In genomic region chr20:380763-381580, GRCh38 we compare ENCODE assay signal across 9 cellular contexts. TPM values are rescaled to one million over a fixed set of nuclear protein-coding genes. Genes with fewer than 3 reads are reported as not detected.
A peak's percentile ranks its signal among the peaks of the same experiment; 100 is the strongest.
DNase-seq lines count a peak whose midpoint lies in the region; ATAC-seq, FAIRE-seq and TF ChIP-seq lines count a peak whose summit lies in the region.
"Had no signal": no experiment of that assay in that cellular context is flagged by ENCODE, and none has a peak within 500 bp of the region (broad histone marks: within the 10 kb centered on the region; RNA-seq: fewer than 3 reads in every experiment).

No MANE protein-coding gene starts in this region.

- H3K27me3 Mint-ChIP-seq in chondrocyte (ENCODE audit: low read depth) = no peaks in the 10 kb centered on the region

- in situ Hi-C loops in HepG2 (cut with HindIII; ENCODE audit: extremely low pct_ligation_motif_present, low pct_unique_long_range_greater_than_20kb) = no loop called here

- H3K79me2 ChIP-seq in HepG2 (ENCODE audit: insufficient read depth, low read length) = peaks cover 53% of the 10 kb centered on the region

- H3K4me3 Mint-ChIP-seq in chondrocyte (ENCODE audit: unreplicated experiment) = peak overlapping the region; percentile 79

- CTCF ChIA-PET in HEK293T (lab: Yijun Ruan, JAX) (interaction anchor here (0.7 to 1.1 kb wide), 3 partner anchors 9 to 26 kb away, joined by 4 to 6 read pairs (median 4); no protein-coding TSS in a partner anchor), HepG2 (lab: Yijun Ruan, JAX; ENCODE audit: low intra/inter-chr PET ratio, low total read pairs) (interaction anchor here (1.5 kb wide), 1 partner anchor 18 kb away, joined by 10 read pairs; no protein-coding TSS in a partner anchor)

- H3K9ac ChIP-seq in HepG2 (ENCODE audit: insufficient read depth, low read depth, low read length) = peak overlapping the region; percentile 99

- peak; percentile 39 for TF ChIP-seq CTCF in chondrocyte (IDR thresholded peaks at IDR 0.05)
- TF ChIP-seq CTCF in HepG2 (CRISPR knock-in tag; IDR thresholded peaks at IDR 0.05) = peak; percentile 62

- peak overlapping the region; percentile 99 for H3K27ac Mint-ChIP-seq in chondrocyte (ENCODE audit: unreplicated experiment)

- TF ChIP-seq EP300 in HepG2 (IDR thresholded peaks at IDR 0.05; ENCODE audit: low read depth in 2 of 2, low read length in 2 of 2) (peak; percentile 65 to 84; a peak in 2 of 4 replicates), HepG2 (CRISPR knock-in tag; IDR thresholded peaks at IDR 0.05; ENCODE audit: borderline replicate concordance) (peak; percentile 100)

- H3K9me3 ChIP-seq in HepG2 (ENCODE audit: low read length) = no peaks in the 10 kb centered on the region

- H3K36me3 ChIP-seq in HepG2 (replicated peaks in 1 of 2; ENCODE audit: control insufficient read depth in 1 of 2, insufficient read depth in 2 of 2, low read length in 2 of 2) = peaks cover 4 to 36% of the 10 kb centered on the region in 2 experiments; a peak in 4 of 5 replicates

- H2AFZ ChIP-seq in HepG2 (ENCODE audit: low read length) = no peak overlapping the region

- no peaks in the 10 kb centered on the region for H3K9me3 Mint-ChIP-seq in chondrocyte (ENCODE audit: low read depth)

- POLR2A ChIA-PET in HEK293T (lab: Yijun Ruan, JAX) (interaction anchor here (0.9 to 1.5 kb wide), 4 partner anchors 10 to 33 kb away, joined by 3 to 5 read pairs (median 4); no protein-coding TSS in a partner anchor), HepG2 (lab: Yijun Ruan, JAX) (interaction anchor here (0.7 to 29.0 kb wide), 16 partner anchors 17 to 264 kb away, joined by 3 to 1587 read pairs (median 4); partner anchors contain the start of genes NRSN2, RBCK1 and TBC1D20)

- peak; percentile 84 for DNase-seq in DMS 273 (lab: John Stamatoyannopoulos, UW; ENCODE audit: unreplicated experiment)
- no peak for DNase-seq in DMS 273 treated with DMSO at 0.1 percent for 48 hours (lab: John Stamatoyannopoulos, UW)
- DNase-seq in HEK293T (ENCODE audit: extremely low spot score) = peak; percentile 67
- DNase-seq in NCI-H1092 treated with DMSO at 0.1 percent for 48 hours (lab: John Stamatoyannopoulos, UW) = peak; percentile 46
- peak; percentile 30 for DNase-seq in activated CD4-positive, CD25-positive, alpha-beta regulatory T cell treated with anti-CD3 and anti-CD28 coated beads, Interleukin-2, amount 50 U/mL, for 16 hours (ENCODE audit: low read depth, low spot score)
- no peak for DNase-seq in chondrocyte (ENCODE audit: low spot score)
- DNase-seq in HepG2 (ENCODE audit: low spot score) = peak; percentile 86
- DNase-seq in stimulated activated CD4-positive, alpha-beta T cell treated with anti-CD3 and anti-CD28 coated beads, TNF-alpha, amount 100 ng/mL, for 4 hours (ENCODE audit: low read depth in 3 of 3) = peak; percentile 36 to 57 (median 36)

- peak overlapping the region; percentile 93 for H3K27ac ChIP-seq in HepG2 (ENCODE audit: extremely low read length, insufficient read depth, low read length)

- TF ChIP-seq POLR2A in HepG2 (IDR thresholded peaks at IDR 0.05; ENCODE audit: insufficient read depth in 1 of 2, low read depth in 2 of 2, low read length in 2 of 2) = peak; percentile 82 to 83

- H3K27me3 ChIP-seq in HepG2 (ENCODE audit: control insufficient read depth in 1 of 2, insufficient read depth in 2 of 2, low read length in 2 of 2) = no peaks in the 10 kb centered on the region; a peak in 1 of 5 replicates

- no peak for FAIRE-seq in HepG2 (lab: Jason Lieb, UNC)
- FAIRE-seq: A204.1 had no signal

- peak; percentile 81 for ATAC-seq in HepG2

- TF ChIP-seq RAD21 in HepG2 (CRISPR knock-in tag; IDR thresholded peaks at IDR 0.05) = peak; percentile 86

- peak overlapping the region; percentile 93 to 98 (median 97) for H3K4me3 ChIP-seq in HepG2 (replicated peaks in 1 of 3; ENCODE audit: insufficient read depth in 1 of 3, low read depth in 2 of 3, low read length in 3 of 3)

- WGBS in HepG2 (ENCODE audit: low lambda C conversion rate) = under 1% methylated on average over 36 of the region's 93 CpGs

- peaks cover 70% of the 10 kb centered on the region for H3K4me1 ChIP-seq in HepG2 (ENCODE audit: insufficient read depth, low read length)

- H3K4me1 Mint-ChIP-seq in chondrocyte (ENCODE audit: low read depth) = peaks cover 31% of the 10 kb centered on the region

- no TSS peak for BruUV-seq in HepG2 (replicated peaks; lab: Mats Ljungman, UMichigan)

- H3K36me3 Mint-ChIP-seq in chondrocyte (ENCODE audit: low read depth) = peaks cover 7% of the 10 kb centered on the region

- peak overlapping the region; percentile 93 for H3K4me2 ChIP-seq in HepG2 (ENCODE audit: low read depth, low read length)

- H4K20me1 ChIP-seq in HepG2 (ENCODE audit: insufficient read depth, low read length) = peaks cover 21% of the 10 kb centered on the region

- intact Hi-C loops in HepG2 (cut with micrococcal nuclease; ENCODE audit: unreplicated experiment) = loop anchor here (1.0 kb wide), 2 partner anchors 10 to 19 kb away; no protein-coding TSS in a partner anchor

RNA-seq across cellular contexts. Expression of gene TRIB3, which starts 0.4 kb away (rescaled TPM):
- total RNA-seq in chondrocyte = 7.0 to 141 TPM (median 137 TPM) in 3 replicates
- 106 and 115 TPM in 2 replicates for total RNA-seq in HepG2 (2016; rRNA removed; fragmentation: Illumina TruSeq; extraction: Trizol)
- 40.1 and 45.0 TPM in 2 replicates for total RNA-seq in HepG2 (2016; cell fraction: cytosol; rRNA removed; fragmentation: Illumina TruSeq; extraction: Trizol; ENCODE audit: low read depth)
- 106 and 115 TPM in 2 replicates for total RNA-seq in HepG2 (2016; cell fraction: insoluble cytoplasmic fraction; rRNA removed; fragmentation: Illumina TruSeq; extraction: Trizol)
- 107 and 130 TPM in 2 replicates for total RNA-seq in HepG2 (2016; cell fraction: membrane; rRNA removed; fragmentation: Illumina TruSeq; extraction: Trizol)
- total RNA-seq in HepG2 (2016; cell fraction: nucleus; rRNA removed; fragmentation: Illumina TruSeq; extraction: Trizol) = 47.6 and 54.9 TPM in 2 replicates
- polyA plus RNA-seq in HepG2 (2011; rRNA removed) = 150 and 241 TPM in 2 replicates
- polyA plus RNA-seq in HepG2 (2011; cell fraction: cytosol; rRNA removed) = 165 and 177 TPM in 2 replicates
- 122 and 148 TPM in 2 replicates for polyA plus RNA-seq in HepG2 (2011; cell fraction: nucleus; rRNA removed)
- polyA plus RNA-seq in HepG2 (2012) = 78.0 and 193 TPM in 2 replicates
- 33.6 and 42.0 TPM in 2 replicates for polyA plus RNA-seq in HepG2 (2016; cell fraction: cytosol; fragmentation: Illumina TruSeq; extraction: Trizol; ENCODE audit: low read depth)
- polyA plus RNA-seq in HepG2 (2016; cell fraction: insoluble cytoplasmic fraction; fragmentation: Illumina TruSeq; extraction: Trizol; ENCODE audit: low read depth) = 99.1 and 105 TPM in 2 replicates
- 76.6 and 88.5 TPM in 2 replicates for polyA plus RNA-seq in HepG2 (2016; cell fraction: membrane; fragmentation: Illumina TruSeq; extraction: Trizol; ENCODE audit: low read depth)
- polyA plus RNA-seq in HepG2 (2016; cell fraction: nucleus; fragmentation: Illumina TruSeq; extraction: Trizol; ENCODE audit: insufficient read depth, low read depth) = 77.9 and 79.0 TPM in 2 replicates
- polyA minus RNA-seq in HepG2 (2011; rRNA and poly(A)+ RNA removed; ENCODE audit: low replicate concordance) = 66.9 and 301 TPM in 2 replicates
- 115 and 151 TPM in 2 replicates for polyA minus RNA-seq in HepG2 (2011; cell fraction: cytosol; rRNA and poly(A)+ RNA removed)
- 35.9 and 65.3 TPM in 2 replicates for polyA minus RNA-seq in HepG2 (2011; cell fraction: nucleus; rRNA and poly(A)+ RNA removed)

RNA-seq across cellular contexts. Expression of gene RBCK1, which starts 27.1 kb away (rescaled TPM):
- total RNA-seq in chondrocyte = 84.1 to 95.5 TPM (median 94.3 TPM) in 3 replicates
- 121 and 149 TPM in 2 replicates for total RNA-seq in HepG2 (2016; rRNA removed; fragmentation: Illumina TruSeq; extraction: Trizol)
- 176 and 212 TPM in 2 replicates for total RNA-seq in HepG2 (2016; cell fraction: cytosol; rRNA removed; fragmentation: Illumina TruSeq; extraction: Trizol; ENCODE audit: low read depth)
- total RNA-seq in HepG2 (2016; cell fraction: insoluble cytoplasmic fraction; rRNA removed; fragmentation: Illumina TruSeq; extraction: Trizol) = 110 and 147 TPM in 2 replicates
- 217 and 241 TPM in 2 replicates for total RNA-seq in HepG2 (2016; cell fraction: membrane; rRNA removed; fragmentation: Illumina TruSeq; extraction: Trizol)
- total RNA-seq in HepG2 (2016; cell fraction: nucleus; rRNA removed; fragmentation: Illumina TruSeq; extraction: Trizol) = 83.9 and 95.5 TPM in 2 replicates
- 215 and 270 TPM in 2 replicates for polyA plus RNA-seq in HepG2 (2011; rRNA removed)
- polyA plus RNA-seq in HepG2 (2011; cell fraction: cytosol; rRNA removed) = 171 and 196 TPM in 2 replicates
- polyA plus RNA-seq in HepG2 (2011; cell fraction: nucleus; rRNA removed) = 558 and 618 TPM in 2 replicates
- polyA plus RNA-seq in HepG2 (2012) = 207 and 311 TPM in 2 replicates
- polyA plus RNA-seq in HepG2 (2016; cell fraction: cytosol; fragmentation: Illumina TruSeq; extraction: Trizol; ENCODE audit: low read depth) = 291 and 331 TPM in 2 replicates
- 144 and 159 TPM in 2 replicates for polyA plus RNA-seq in HepG2 (2016; cell fraction: insoluble cytoplasmic fraction; fragmentation: Illumina TruSeq; extraction: Trizol; ENCODE audit: low read depth)
- polyA plus RNA-seq in HepG2 (2016; cell fraction: membrane; fragmentation: Illumina TruSeq; extraction: Trizol; ENCODE audit: low read depth) = 277 and 299 TPM in 2 replicates
- polyA plus RNA-seq in HepG2 (2016; cell fraction: nucleus; fragmentation: Illumina TruSeq; extraction: Trizol; ENCODE audit: insufficient read depth, low read depth) = 357 and 365 TPM in 2 replicates
- polyA minus RNA-seq in HepG2 (2011; rRNA and poly(A)+ RNA removed; ENCODE audit: low replicate concordance) = 36.5 and 119 TPM in 2 replicates
- 65.9 and 88.8 TPM in 2 replicates for polyA minus RNA-seq in HepG2 (2011; cell fraction: cytosol; rRNA and poly(A)+ RNA removed)
- 102 and 144 TPM in 2 replicates for polyA minus RNA-seq in HepG2 (2011; cell fraction: nucleus; rRNA and poly(A)+ RNA removed)

RNA-seq across cellular contexts. Expression of gene NRSN2, which starts 34.1 kb away (rescaled TPM):
- total RNA-seq in chondrocyte (72.1 to 77.1 TPM (median 73.2 TPM) in 3 replicates), HepG2 (2016; rRNA removed; fragmentation: Illumina TruSeq; extraction: Trizol) (28.4 and 32.3 TPM in 2 replicates)
- 13.5 and 19.5 TPM in 2 replicates for total RNA-seq in HepG2 (2016; cell fraction: cytosol; rRNA removed; fragmentation: Illumina TruSeq; extraction: Trizol; ENCODE audit: low read depth)
- 26.0 and 33.1 TPM in 2 replicates for total RNA-seq in HepG2 (2016; cell fraction: insoluble cytoplasmic fraction; rRNA removed; fragmentation: Illumina TruSeq; extraction: Trizol)
- 30.9 and 37.0 TPM in 2 replicates for total RNA-seq in HepG2 (2016; cell fraction: membrane; rRNA removed; fragmentation: Illumina TruSeq; extraction: Trizol)
- total RNA-seq in HepG2 (2016; cell fraction: nucleus; rRNA removed; fragmentation: Illumina TruSeq; extraction: Trizol) = 18.0 and 19.9 TPM in 2 replicates
- 49.4 and 63.3 TPM in 2 replicates for polyA plus RNA-seq in HepG2 (2011; rRNA removed)
- 69.4 and 90.4 TPM in 2 replicates for polyA plus RNA-seq in HepG2 (2011; cell fraction: cytosol; rRNA removed)
- 68.6 and 73.2 TPM in 2 replicates for polyA plus RNA-seq in HepG2 (2011; cell fraction: nucleus; rRNA removed)
- polyA plus RNA-seq in HepG2 (2012) = 32.8 and 45.8 TPM in 2 replicates
- polyA plus RNA-seq in HepG2 (2016; cell fraction: cytosol; fragmentation: Illumina TruSeq; extraction: Trizol; ENCODE audit: low read depth) = 30.7 and 34.2 TPM in 2 replicates
- 54.0 and 55.2 TPM in 2 replicates for polyA plus RNA-seq in HepG2 (2016; cell fraction: insoluble cytoplasmic fraction; fragmentation: Illumina TruSeq; extraction: Trizol; ENCODE audit: low read depth)
- 61.7 and 66.8 TPM in 2 replicates for polyA plus RNA-seq in HepG2 (2016; cell fraction: membrane; fragmentation: Illumina TruSeq; extraction: Trizol; ENCODE audit: low read depth)
- 79.0 and 79.1 TPM in 2 replicates for polyA plus RNA-seq in HepG2 (2016; cell fraction: nucleus; fragmentation: Illumina TruSeq; extraction: Trizol; ENCODE audit: insufficient read depth, low read depth)
- polyA minus RNA-seq in HepG2 (2011; rRNA and poly(A)+ RNA removed; ENCODE audit: low replicate concordance) = 1.6 and 52.5 TPM in 2 replicates
- 32.5 and 33.1 TPM in 2 replicates for polyA minus RNA-seq in HepG2 (2011; cell fraction: cytosol; rRNA and poly(A)+ RNA removed)
- 10.7 and 15.0 TPM in 2 replicates for polyA minus RNA-seq in HepG2 (2011; cell fraction: nucleus; rRNA and poly(A)+ RNA removed)

RNA-seq across cellular contexts. Expression of gene SOX12, which starts 55.6 kb away (rescaled TPM):
- 34.3 to 40.4 TPM (median 39.6 TPM) in 3 replicates for total RNA-seq in chondrocyte
- total RNA-seq in HepG2 (2016; rRNA removed; fragmentation: Illumina TruSeq; extraction: Trizol) = 12.1 and 18.7 TPM in 2 replicates
- total RNA-seq in HepG2 (2016; cell fraction: cytosol; rRNA removed; fragmentation: Illumina TruSeq; extraction: Trizol; ENCODE audit: low read depth) = 5.2 and 6.4 TPM in 2 replicates
- total RNA-seq in HepG2 (2016; cell fraction: insoluble cytoplasmic fraction; rRNA removed; fragmentation: Illumina TruSeq; extraction: Trizol) = 10.8 and 18.0 TPM in 2 replicates
- total RNA-seq in HepG2 (2016; cell fraction: membrane; rRNA removed; fragmentation: Illumina TruSeq; extraction: Trizol) = 19.3 and 22.7 TPM in 2 replicates
- total RNA-seq in HepG2 (2016; cell fraction: nucleus; rRNA removed; fragmentation: Illumina TruSeq; extraction: Trizol) = 14.7 and 17.3 TPM in 2 replicates
- polyA plus RNA-seq in HepG2 (2011; rRNA removed) = 10.0 and 11.5 TPM in 2 replicates
- 5.9 and 7.7 TPM in 2 replicates for polyA plus RNA-seq in HepG2 (2011; cell fraction: cytosol; rRNA removed)
- 33.8 and 40.6 TPM in 2 replicates for polyA plus RNA-seq in HepG2 (2011; cell fraction: nucleus; rRNA removed)
- polyA plus RNA-seq in HepG2 (2012) = 33.1 and 35.1 TPM in 2 replicates
- 9.1 and 11.5 TPM in 2 replicates for polyA plus RNA-seq in HepG2 (2016; cell fraction: cytosol; fragmentation: Illumina TruSeq; extraction: Trizol; ENCODE audit: low read depth)
- 37.4 and 47.0 TPM in 2 replicates for polyA plus RNA-seq in HepG2 (2016; cell fraction: insoluble cytoplasmic fraction; fragmentation: Illumina TruSeq; extraction: Trizol; ENCODE audit: low read depth)
- 35.3 and 38.7 TPM in 2 replicates for polyA plus RNA-seq in HepG2 (2016; cell fraction: membrane; fragmentation: Illumina TruSeq; extraction: Trizol; ENCODE audit: low read depth)
- polyA plus RNA-seq in HepG2 (2016; cell fraction: nucleus; fragmentation: Illumina TruSeq; extraction: Trizol; ENCODE audit: insufficient read depth, low read depth) = 63.1 and 67.8 TPM in 2 replicates
- polyA minus RNA-seq in HepG2 (2011; rRNA and poly(A)+ RNA removed; ENCODE audit: low replicate concordance) = 2.4 and 12.0 TPM in 2 replicates
- 11.2 and 12.0 TPM in 2 replicates for polyA minus RNA-seq in HepG2 (2011; cell fraction: cytosol; rRNA and poly(A)+ RNA removed)
- 9.6 and 12.7 TPM in 2 replicates for polyA minus RNA-seq in HepG2 (2011; cell fraction: nucleus; rRNA and poly(A)+ RNA removed)

Comparison
In these comparisons a context has a peak if more than half of its experiments do, and no peak if none do; other contexts are left out.
1. DNase-seq: peak in DMS 273 (single experiment), HEK293T (single experiment), NCI-H1092 treated with DMSO at 0.1 percent for 48 hours (single experiment), activated CD4-positive, CD25-positive, alpha-beta regulatory T cell treated with anti-CD3 and anti-CD28 coated beads, Interleukin-2, amount 50 U/mL, for 16 hours (single experiment), HepG2 (single experiment) and stimulated activated CD4-positive, alpha-beta T cell treated with anti-CD3 and anti-CD28 coated beads, TNF-alpha, amount 100 ng/mL, for 4 hours (3 of 3); none in DMS 273 treated with DMSO at 0.1 percent for 48 hours (single experiment) and chondrocyte (single experiment).